In genomic region chr19:30358319-30358718, GRCh38 we compare ENCODE assay signal across 25 cellular contexts. TPM values are rescaled to one million over a fixed set of nuclear protein-coding genes. Genes with fewer than 3 reads are reported as not detected.
DNase-seq lines count a peak whose midpoint lies in the region; FAIRE-seq and TF ChIP-seq lines count a peak whose summit lies in the region.
"Had no signal": no experiment of that assay in that cellular context is flagged by ENCODE, and none has a peak within 500 bp of the region (broad histone marks: within the 10 kb centered on the region; RNA-seq: fewer than 3 reads in every experiment).

No MANE protein-coding gene starts in this region.

- no peaks in the 10 kb centered on the region for H3K4me1 Mint-ChIP-seq in chondrocyte (ENCODE audit: low read depth)
- H3K4me1 Mint-ChIP-seq: B cell had no signal

- H3K9me3 Mint-ChIP-seq in chondrocyte (ENCODE audit: low read depth) = no peaks in the 10 kb centered on the region
- H3K9me3 Mint-ChIP-seq: CD4-positive, alpha-beta T cell; CD8-positive, alpha-beta T cell had no signal

- peak overlapping the region; percentile 80 for H3K9ac ChIP-seq in Loucy (ENCODE audit: low read depth, low read length, poor library complexity, severe bottlenecking)
- H3K9ac ChIP-seq: BLaER1 treated with 17β-estradiol and CSF1 and Interleukin-3, amounts not matched to agents 10 nM and 100 nM had no signal

- H3K4me1 ChIP-seq in HEK293 (ENCODE audit: control insufficient read depth, insufficient read depth, low read length) = peaks cover 7% of the 10 kb centered on the region
- H3K4me1 ChIP-seq in Loucy (ENCODE audit: insufficient read depth, low read length, poor library complexity, severe bottlenecking) = peaks cover 74% of the 10 kb centered on the region
- no peaks in the 10 kb centered on the region for H3K4me1 ChIP-seq in osteoblast (ENCODE audit: insufficient read depth, low read length)
- peaks cover 16% of the 10 kb centered on the region for H3K4me1 ChIP-seq in A673 (ENCODE audit: insufficient read depth, low read length, poor library complexity, severe bottlenecking)
- H3K4me1 ChIP-seq: Caco-2 had no signal

- no peak overlapping the region for H3K4me2 ChIP-seq in Loucy (ENCODE audit: low read depth, low read length, poor library complexity, severe bottlenecking)
- no peak overlapping the region for H3K4me2 ChIP-seq in osteoblast (ENCODE audit: insufficient read depth, low read length)
- H3K4me2 ChIP-seq: BLaER1 treated with 17β-estradiol and CSF1 and Interleukin-3, amounts not matched to agents 10 nM and 100 nM had no signal

- no TSS peak for BruUV-seq in A673 (replicated peaks; lab: Mats Ljungman, UMichigan)

- DNase-seq in osteoblast (ENCODE audit: insufficient read length, low spot score, missing footprints) = peak; percentile 66
- peak; percentile 32 for DNase-seq in posterior vena cava (ENCODE audit: low spot score)
- DNase-seq in D721Med (ENCODE audit: insufficient read length, low spot score) = no peak
- no peak for DNase-seq in DMS153 treated with DMSO at 0.1 percent for 48 hours (lab: John Stamatoyannopoulos, UW; ENCODE audit: unreplicated experiment)
- DNase-seq in A673 (ENCODE audit: low spot score) = no peak
- DNase-seq in chondrocyte (ENCODE audit: low spot score) = no peak
- DNase-seq: 8988T; AML-193; Caco-2; Calu3; CD4-positive, alpha-beta T cell; CD8-positive, alpha-beta T cell; DMS 273 treated with DMSO at 0.1 percent for 48 hours; DMS153; DMS79 treated with DMSO at 0.1 percent for 48 hours; GF-D8 had no signal

- POLR2A ChIA-PET in HEK293 (lab: Yijun Ruan, JAX) = no interaction called here
- POLR2A ChIA-PET in A673 (lab: Charles Lee; ENCODE audit: low non-redundant PET) = no interaction called here

- no peaks in the 10 kb centered on the region for H3K27me3 Mint-ChIP-seq in chondrocyte (ENCODE audit: low read depth)

- no peak overlapping the region for H3K27ac ChIP-seq in HEK293 (ENCODE audit: extremely low read depth, low read depth, low read length)
- H3K27ac ChIP-seq in osteoblast (ENCODE audit: low read depth, low read length) = no peak overlapping the region
- H3K27ac ChIP-seq in A673 (ENCODE audit: low read depth, low read length, poor library complexity, severe bottlenecking) = no peak overlapping the region
- H3K27ac ChIP-seq: BLaER1 treated with 17β-estradiol and CSF1 and Interleukin-3, amounts not matched to agents 10 nM and 100 nM; C4-2B had no signal

- H3K9me2 ChIP-seq in Loucy (replicated peaks; ENCODE audit: low read depth, low read length) = no peaks in the 10 kb centered on the region

- H3K27ac Mint-ChIP-seq in chondrocyte (ENCODE audit: unreplicated experiment) = no peak overlapping the region
- H3K27ac Mint-ChIP-seq: B cell; CD4-positive, alpha-beta T cell; CD8-positive, alpha-beta T cell had no signal

- H2AFZ ChIP-seq in Loucy (ENCODE audit: low read length) (0 out of 2 replicates have a peak overlapping the region, but pooled peaks have one; percentile 14), osteoblast (ENCODE audit: low read length) (no peak overlapping the region)

- no peak for FAIRE-seq in D721Med (lab: Jason Lieb, UNC)
- FAIRE-seq: A204.1, G401.6, GM12891, GM19239 had no signal

- H3K79me2 ChIP-seq in Loucy (ENCODE audit: insufficient read depth, low read length) (no peaks in the 10 kb centered on the region), osteoblast (ENCODE audit: insufficient read depth, low read length) (no peaks in the 10 kb centered on the region)

- intact Hi-C loops in posterior vena cava (cut with DNase I) = no loop called here
- intact Hi-C loops in A673 (cut with micrococcal nuclease; ENCODE audit: unreplicated experiment) = no loop called here

- H4K20me1 ChIP-seq in Loucy (ENCODE audit: insufficient read depth, low read length, poor library complexity, severe bottlenecking) (no peaks in the 10 kb centered on the region), osteoblast (ENCODE audit: insufficient read depth, low read length) (no peaks in the 10 kb centered on the region)

- H3K9me3 ChIP-seq in HEK293 (ENCODE audit: control insufficient read depth, insufficient read depth, low read depth, low read length) (no peaks in the 10 kb centered on the region), Loucy (ENCODE audit: insufficient read depth, low read depth, low read length) (no peaks in the 10 kb centered on the region), osteoblast (ENCODE audit: low read depth, low read length) (no peaks in the 10 kb centered on the region), A673 (ENCODE audit: low read depth, low read length, poor library complexity, severe bottlenecking) (no peaks in the 10 kb centered on the region)
- H3K9me3 ChIP-seq: BLaER1 treated with 17β-estradiol and CSF1 and Interleukin-3, amounts not matched to agents 10 nM and 100 nM; Caco-2 had no signal

- H3K4me3 Mint-ChIP-seq in chondrocyte (ENCODE audit: unreplicated experiment) = no peak overlapping the region
- H3K4me3 Mint-ChIP-seq: B cell; CD4-positive, alpha-beta T cell; CD8-positive, alpha-beta T cell had no signal

- H3K36me3 Mint-ChIP-seq in chondrocyte (ENCODE audit: low read depth) = no peaks in the 10 kb centered on the region
- H3K36me3 Mint-ChIP-seq: CD8-positive, alpha-beta T cell had no signal

- peaks cover 17% of the 10 kb centered on the region for H3F3A ChIP-seq in Loucy (ENCODE audit: low read depth)

- H3K27me3 ChIP-seq in Loucy (ENCODE audit: insufficient read depth, low read length, poor library complexity, severe bottlenecking) = no peaks in the 10 kb centered on the region
- H3K27me3 ChIP-seq in osteoblast (ENCODE audit: insufficient read depth, low read length) = no peaks in the 10 kb centered on the region
- no peaks in the 10 kb centered on the region for H3K27me3 ChIP-seq in A673 (replicated peaks; ENCODE audit: insufficient read depth, low read depth, low read length, poor library complexity)

- H3K4me3 ChIP-seq in HEK293 (ENCODE audit: low read depth, low read length) (no peak overlapping the region), Loucy (ENCODE audit: low read length, poor library complexity, severe bottlenecking) (no peak overlapping the region), osteoblast (ENCODE audit: insufficient read depth, low read length) (no peak overlapping the region), A673 (ENCODE audit: low read depth, low read length, poor library complexity, severe bottlenecking) (no peak overlapping the region)
- H3K4me3 ChIP-seq: BLaER1 treated with 17β-estradiol and CSF1 and Interleukin-3, amounts not matched to agents 10 nM and 100 nM had no signal

- H3K36me3 ChIP-seq in HEK293 (ENCODE audit: control insufficient read depth in 2 of 2, insufficient read depth in 1 of 2, low read length in 2 of 2) (no peaks in the 10 kb centered on the region; a peak in 1 of 3 replicates), Loucy (ENCODE audit: insufficient read depth, low read length) (no peaks in the 10 kb centered on the region), osteoblast (ENCODE audit: insufficient read depth, low read length) (no peaks in the 10 kb centered on the region), A673 (ENCODE audit: insufficient read depth, low read length, poor library complexity, severe bottlenecking) (no peaks in the 10 kb centered on the region)
- H3K36me3 ChIP-seq: BLaER1 treated with 17β-estradiol and CSF1 and Interleukin-3, amounts not matched to agents 10 nM and 100 nM had no signal

- no peak for TF ChIP-seq CTCF in HEK293 (tag by site-specific recombination; IDR thresholded peaks at IDR 0.05)
- no peak for TF ChIP-seq CTCF in Loucy (conservative IDR thresholded peaks at IDR 0.05; ENCODE audit: low read length)
- TF ChIP-seq CTCF in osteoblast (IDR thresholded peaks at IDR 0.05; ENCODE audit: extremely low read depth, low read depth, low read length) = no peak
- TF ChIP-seq CTCF in D721Med (IDR thresholded peaks at IDR 0.05; ENCODE audit: insufficient read depth, missing control alignments) = no peak
- no peak for TF ChIP-seq CTCF in A673 (conservative IDR thresholded peaks at IDR 0.05; ENCODE audit: low read depth, low read length)
- no peak for TF ChIP-seq CTCF in chondrocyte (IDR thresholded peaks at IDR 0.05)

- CTCF ChIA-PET in HEK293 (lab: Yijun Ruan, JAX) = no interaction called here
- CTCF ChIA-PET in A673 (lab: Charles Lee) = no interaction called here

TF ChIP-seq in HEK293, 187 proteins besides CTCF, POLR2A, EP300 and RAD21 (continues in another document):
- no peak for TF ChIP-seq ZFP37 (tag by site-specific recombination; IDR thresholded peaks at IDR 0.05)
- peak; percentile 87 for TF ChIP-seq SCRT2 (tag by site-specific recombination; IDR thresholded peaks at IDR 0.05)
- peak; percentile 73; the same call in 1 of the 2 replicates for TF ChIP-seq SCRT1 (tag by site-specific recombination; IDR thresholded peaks at IDR 0.05; ENCODE audit: borderline replicate concordance)
- TF ChIP-seq ZNF544 (tag by site-specific recombination; IDR thresholded peaks at IDR 0.05) = no peak
- TF ChIP-seq ZNF18 (tag by site-specific recombination; IDR thresholded peaks at IDR 0.05) = no peak
- no peak for TF ChIP-seq ATF2 (tag by site-specific recombination; IDR thresholded peaks at IDR 0.05; ENCODE audit: low read depth)
- no peak for TF ChIP-seq BCL11B (tag by site-specific recombination; IDR thresholded peaks at IDR 0.05; ENCODE audit: low read depth)
- no peak for TF ChIP-seq ZNF138 (tag by site-specific recombination; IDR thresholded peaks at IDR 0.05; ENCODE audit: borderline replicate concordance)

RNA-seq across cellular contexts. Expression of gene ZNF536, which starts 13.9 kb away (rescaled TPM):
- total RNA-seq in osteoblast (not detected in 2 replicates), posterior vena cava (1 to 10 TPM; 2.8 to 3.6 TPM), A673 (2021) (2.9 and 3.5 TPM in 2 replicates), chondrocyte (not detected in 3 replicates)
- total RNA-seq: B cell; Caco-2; Calu3; CD4-positive, alpha-beta T cell; CD8-positive, alpha-beta T cell had no signal

Comparison
In these comparisons a context has a peak if more than half of its experiments do, and no peak if none do; other contexts are left out.
1. DNase-seq: peak in osteoblast (single experiment) and posterior vena cava (single experiment); none in D721Med (single experiment), DMS153 treated with DMSO at 0.1 percent for 48 hours (single experiment), A673 (single experiment) and chondrocyte (single experiment).